In the genomic region with DNA sequence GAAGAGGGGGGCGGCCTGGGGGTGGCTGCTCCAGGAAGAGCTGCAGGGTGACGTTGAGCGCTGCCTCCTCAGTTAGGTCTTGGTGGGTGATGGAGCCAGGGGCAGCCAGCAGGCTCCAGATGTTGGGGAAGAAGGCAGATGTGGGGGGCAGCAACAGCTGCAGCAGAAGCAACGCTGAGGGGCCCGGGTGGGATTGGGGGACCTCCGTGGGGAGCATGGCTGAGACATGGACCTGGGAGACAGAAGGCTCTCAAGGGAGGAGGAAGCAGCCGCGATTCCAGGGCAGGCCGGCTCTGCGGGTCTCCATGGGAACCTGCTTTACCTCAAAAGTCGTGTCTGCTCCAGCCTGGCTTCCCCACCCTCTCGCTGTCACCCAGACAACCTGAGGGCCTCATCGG, we compare ENCODE assay signal across 8 cellular contexts. TPM values are rescaled to one million over a fixed set of nuclear protein-coding genes. Genes with fewer than 3 reads are reported as not detected.
A peak's percentile ranks its signal among the peaks of the same experiment; 100 is the strongest.
DNase-seq lines count a peak whose midpoint lies in the region; ATAC-seq and TF ChIP-seq lines count a peak whose summit lies in the region.

No MANE protein-coding gene starts in this region.

- H3K9me3 Mint-ChIP-seq in T-helper 2 cell treated with Interferon-gamma antibody and Interleukin-4, amounts not matched to agents 5 μg/mL and 100 μg/mL, for 36 hours = no peaks in the 10 kb centered on the region

- DNase-seq in T-helper 2 cell treated with Interferon-gamma antibody and Interleukin-4, amounts not matched to agents 5 μg/mL and 100 μg/mL, for 36 hours (ENCODE audit: low spot score) = no peak
- DNase-seq in T-helper 2 cell (no peak), SW480 (ENCODE audit: low spot score) (peak; percentile 28), left ventricle myocardium inferior (no peak), thoracic aorta (ENCODE audit: low spot score) (no peak), dermis blood vessel endothelial cell (no peak), GM13977 (ENCODE audit: low spot score) (no peak), NCI-H446 treated with DMSO at 0.1 percent for 48 hours (lab: John Stamatoyannopoulos, UW) (no peak)

- H3K27me3 ChIP-seq in left ventricle myocardium inferior (ENCODE audit: low read depth) (no peaks in the 10 kb centered on the region), thoracic aorta (replicated peaks; ENCODE audit: insufficient read depth) (no peaks in the 10 kb centered on the region)

- no peaks in the 10 kb centered on the region for H3K27me3 Mint-ChIP-seq in T-helper 2 cell treated with Interferon-gamma antibody and Interleukin-4, amounts not matched to agents 5 μg/mL and 100 μg/mL, for 36 hours (ENCODE audit: low read depth)

- peaks cover 29% of the 10 kb centered on the region for H3K4me1 Mint-ChIP-seq in T-helper 2 cell treated with Interferon-gamma antibody and Interleukin-4, amounts not matched to agents 5 μg/mL and 100 μg/mL, for 36 hours (ENCODE audit: low read depth)

- H3K4me1 ChIP-seq in left ventricle myocardium inferior (peaks cover 18% of the 10 kb centered on the region), thoracic aorta (ENCODE audit: control insufficient read depth in 1 of 2, low read depth in 2 of 2) (peaks cover 6 to 9% of the 10 kb centered on the region in 2 donors)

- peaks cover 33% of the 10 kb centered on the region for H3K36me3 ChIP-seq in left ventricle myocardium inferior
- peaks cover 17% of the 10 kb centered on the region for H3K36me3 ChIP-seq in thoracic aorta

- H3K36me3 Mint-ChIP-seq in T-helper 2 cell treated with Interferon-gamma antibody and Interleukin-4, amounts not matched to agents 5 μg/mL and 100 μg/mL, for 36 hours (ENCODE audit: low read depth) = peaks cover 21% of the 10 kb centered on the region

- no peak for TF ChIP-seq CTCF in left ventricle myocardium inferior (IDR thresholded peaks at IDR 0.05; ENCODE audit: borderline replicate concordance)
- TF ChIP-seq CTCF in thoracic aorta (IDR thresholded peaks at IDR 0.05) = no peak
- TF ChIP-seq CTCF in GM13977 (IDR thresholded peaks at IDR 0.05; ENCODE audit: extremely low read depth, insufficient read depth, missing control alignments) = no peak

- H3K4me3 ChIP-seq in left ventricle myocardium inferior (peak overlapping the region; percentile 57), thoracic aorta (peak overlapping the region; percentile 46)

- H3K9me3 ChIP-seq in left ventricle myocardium inferior (replicated peaks) = no peaks in the 10 kb centered on the region
- no peaks in the 10 kb centered on the region for H3K9me3 ChIP-seq in thoracic aorta

- intact Hi-C loops in left ventricle myocardium inferior (cut with micrococcal nuclease) = no loop called here

- H3K4me3 Mint-ChIP-seq in T-helper 2 cell treated with Interferon-gamma antibody and Interleukin-4, amounts not matched to agents 5 μg/mL and 100 μg/mL, for 36 hours = peak overlapping the region; percentile 13

- ATAC-seq in thoracic aorta (ENCODE audit: insufficient number of reproducible peaks, low FRiP score, low read depth) = no peak

- H3K27ac Mint-ChIP-seq in T-helper 2 cell treated with Interferon-gamma antibody and Interleukin-4, amounts not matched to agents 5 μg/mL and 100 μg/mL, for 36 hours = peak overlapping the region; percentile 71

- in situ Hi-C loops in GM13977 (cut with MboI; ENCODE audit: low pct_unique_long_range_greater_than_20kb, low sequenced_read_pairs, unreplicated experiment) = no loop called here

- H3K27ac ChIP-seq in left ventricle myocardium inferior (replicated peaks) = peak overlapping the region; percentile 85
- no peak overlapping the region for H3K27ac ChIP-seq in thoracic aorta

RNA-seq across cellular contexts. Expression of gene VWA7, which starts 0.6 kb away (rescaled TPM):
- total RNA-seq in left ventricle myocardium inferior (14.7 TPM), thoracic aorta (under 1 TPM; 0.68 to 0.78 TPM), dermis blood vessel endothelial cell (0.05 and 0.34 TPM in 2 replicates)

RNA-seq across cellular contexts. Expression of gene SAPCD1, which starts 14.1 kb away (rescaled TPM):
- not detected for total RNA-seq in left ventricle myocardium inferior
- total RNA-seq in thoracic aorta = 10 to 100 TPM in 1 of 2 donors, not detected in 1; 13.3 TPM
- total RNA-seq in dermis blood vessel endothelial cell = 1.4 and 2.4 TPM in 2 replicates

RNA-seq across cellular contexts. Expression of gene VARS1, which starts 19.0 kb away (rescaled TPM):
- 20.0 TPM for total RNA-seq in left ventricle myocardium inferior
- 10 to 100 TPM; 24.8 to 46.8 TPM for total RNA-seq in thoracic aorta
- 39.7 and 116 TPM in 2 replicates for total RNA-seq in dermis blood vessel endothelial cell

RNA-seq across cellular contexts. Expression of gene LSM2, which starts 30.2 kb away (rescaled TPM):
- total RNA-seq in left ventricle myocardium inferior = 19.4 TPM
- total RNA-seq in thoracic aorta = 10 to 100 TPM; 21.2 to 40.1 TPM
- 32.0 and 36.9 TPM in 2 replicates for total RNA-seq in dermis blood vessel endothelial cell

RNA-seq across cellular contexts. Expression of gene MSH5, which starts 36.8 kb away (rescaled TPM):
- total RNA-seq in left ventricle myocardium inferior (1.3 TPM), thoracic aorta (10 to 100 TPM in 1 of 2 donors, 1 to 10 TPM in 1; 5.7 to 10.5 TPM), dermis blood vessel endothelial cell (7.1 and 8.5 TPM in 2 replicates)
